Comparison of ENCODE assay signal across 32 cellular contexts in the genomic region with DNA sequence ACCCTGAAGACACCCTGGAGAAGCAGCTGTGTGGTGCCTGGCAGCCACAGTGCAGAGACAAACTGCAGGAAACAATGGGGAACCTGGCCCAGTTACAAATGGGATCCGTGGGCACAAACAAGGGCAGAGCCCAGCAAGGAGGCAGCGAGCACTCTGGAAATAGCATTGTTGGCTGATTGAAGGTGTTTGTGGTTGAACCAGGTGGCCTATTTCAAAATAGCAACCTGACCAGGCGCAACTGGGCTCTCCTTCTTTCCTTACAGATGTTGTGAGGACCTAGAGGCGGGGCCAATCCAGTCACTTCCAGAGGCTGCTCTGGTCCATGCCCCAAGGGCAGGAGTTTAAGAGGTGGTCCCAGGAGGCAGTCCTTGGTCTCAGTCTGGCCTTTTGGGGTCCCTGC. TPM values are rescaled to one million over a fixed set of nuclear protein-coding genes. Genes with fewer than 3 reads are reported as not detected.
A peak's percentile ranks its signal among the peaks of the same experiment; 100 is the strongest.
DNase-seq lines count a peak whose midpoint lies in the region; ATAC-seq and TF ChIP-seq lines count a peak whose summit lies in the region.
"Had no signal": no experiment of that assay in that cellular context is flagged by ENCODE, and none has a peak within 500 bp of the region (broad histone marks: within the 10 kb centered on the region; RNA-seq: fewer than 3 reads in every experiment).

No MANE protein-coding gene starts in this region.

- peaks cover 11% of the 10 kb centered on the region for H3K27me3 Mint-ChIP-seq in GM23338 (ENCODE audit: insufficient read depth, low read depth, poor library complexity)
- H3K27me3 Mint-ChIP-seq: brain; naive thymus-derived CD8-positive, alpha-beta T cell had no signal

- intact Hi-C loops in breast epithelium (cut with DNase I; ENCODE audit: low total_unique reads): no loop called here

- H3K4me1 ChIP-seq in BLaER1 (peaks cover 15% of the 10 kb centered on the region), GM23338 (ENCODE audit: insufficient read depth) (no peaks in the 10 kb centered on the region), breast epithelium (peaks cover 0 to 3% of the 10 kb centered on the region in 2 donors)
- H3K4me1 ChIP-seq: adrenal gland, Peyer's patch, testis had no signal

- H3K36me3 ChIP-seq in BLaER1: no peaks in the 10 kb centered on the region
- no peaks in the 10 kb centered on the region for H3K36me3 ChIP-seq in GM23338 (ENCODE audit: insufficient read depth)
- no peaks in the 10 kb centered on the region for H3K36me3 ChIP-seq in breast epithelium
- H3K36me3 ChIP-seq: adrenal gland, Peyer's patch had no signal

- no peaks in the 10 kb centered on the region for H4K20me1 ChIP-seq in BLaER1
- H4K20me1 ChIP-seq in GM23338 (replicated peaks; ENCODE audit: insufficient read depth): no peaks in the 10 kb centered on the region

- H3K9me3 ChIP-seq in BLaER1 (no peaks in the 10 kb centered on the region), breast epithelium (no peaks in the 10 kb centered on the region)
- H3K9me3 ChIP-seq: adrenal gland, Peyer's patch, testis had no signal

- no peaks in the 10 kb centered on the region; the same call in 2 of the 3 replicates for H3K9me3 Mint-ChIP-seq in GM23338
- H3K9me3 Mint-ChIP-seq: activated T-cell treated with anti-CD3 and anti-CD28 coated beads, Interleukin-2, amount 50 U/mL, for 72 hours; HFFc6; naive thymus-derived CD8-positive, alpha-beta T cell had no signal

- H2AFZ ChIP-seq in GM23338: peak overlapping the region; percentile 63; the same call in 1 of the 2 replicates

- H3K27me3 ChIP-seq in BLaER1: no peaks in the 10 kb centered on the region
- no peaks in the 10 kb centered on the region for H3K27me3 ChIP-seq in GM23338 (ENCODE audit: insufficient read depth)
- H3K27me3 ChIP-seq in breast epithelium: no peaks in the 10 kb centered on the region
- H3K27me3 ChIP-seq: adrenal gland, Peyer's patch, testis had no signal

- no peaks in the 10 kb centered on the region for H3K79me2 ChIP-seq in GM23338 (replicated peaks; ENCODE audit: insufficient read depth)

- no peak for ATAC-seq in GM23338
- no peak for ATAC-seq in HG02623 (IDR thresholded peaks at IDR 0.05; ENCODE audit: unreplicated experiment)
- no peak for ATAC-seq in GM21619 (IDR thresholded peaks at IDR 0.05; ENCODE audit: unreplicated experiment)
- ATAC-seq: activated CD8-positive, alpha-beta memory T cell treated with anti-CD3 and anti-CD28 coated beads, Interleukin-2, amount 10 ng/mL, durations not matched to agents 7 days and 5 days; activated T-cell treated with anti-CD3 and anti-CD28 coated beads, Interleukin-2, amount 50 U/mL, for 72 hours; naive thymus-derived CD8-positive, alpha-beta T cell; stimulated activated naive CD8-positive, alpha-beta T cell treated with anti-CD3 and anti-CD28 coated beads, Interleukin-15, Interleukin-2, amounts not matched to agents 100 U/mL and 50 U/mL, for 24 hours; WTC11 had no signal

- H3K27ac Mint-ChIP-seq in GM23338: no peak overlapping the region
- H3K27ac Mint-ChIP-seq: activated CD8-positive, alpha-beta memory T cell treated with anti-CD3 and anti-CD28 coated beads, Interleukin-2, amount 10 ng/mL, durations not matched to agents 7 days and 5 days; activated T-cell treated with anti-CD3 and anti-CD28 coated beads, Interleukin-2, amount 50 U/mL, for 72 hours; brain; CD4-positive, alpha-beta memory T cell; HFFc6; WTC11 had no signal

- H3K4me1 Mint-ChIP-seq in GM23338: no peaks in the 10 kb centered on the region; the same call in 2 of the 3 replicates
- H3K4me1 Mint-ChIP-seq: activated CD8-positive, alpha-beta memory T cell treated with anti-CD3 and anti-CD28 coated beads, Interleukin-2, amount 10 ng/mL, durations not matched to agents 7 days and 5 days; WTC11 had no signal

- H3K36me3 Mint-ChIP-seq in GM23338 (ENCODE audit: low read depth): no peaks in the 10 kb centered on the region
- H3K36me3 Mint-ChIP-seq: activated CD8-positive, alpha-beta memory T cell treated with anti-CD3 and anti-CD28 coated beads, Interleukin-2, amount 10 ng/mL, durations not matched to agents 7 days and 5 days; brain; CD4-positive, alpha-beta memory T cell; naive thymus-derived CD8-positive, alpha-beta T cell; WTC11 had no signal

- TF ChIP-seq CTCF in GM23338 (conservative IDR thresholded peaks at IDR 0.05; ENCODE audit: low read depth in 2 of 2) (no peak), breast epithelium (IDR thresholded peaks at IDR 0.05) (no peak)

- H3K27ac ChIP-seq in BLaER1 (no peak overlapping the region), GM23338 (ENCODE audit: low read depth) (no peak overlapping the region), breast epithelium (peak overlapping the region; percentile 63 to 66)
- H3K27ac ChIP-seq: adrenal gland, HL-60, Peyer's patch, testis had no signal

- H3F3A ChIP-seq in GM23338 (replicated peaks; ENCODE audit: low read depth): no peaks in the 10 kb centered on the region

- no peak overlapping the region for H3K9ac ChIP-seq in BLaER1

- DNase-seq in GM23338 (ENCODE audit: low spot score): no peak
- DNase-seq in NCI-H345 treated with DMSO at 0.1 percent for 48 hours (lab: John Stamatoyannopoulos, UW; ENCODE audit: unreplicated experiment): peak; percentile 20
- DNase-seq in breast epithelium (ENCODE audit: low spot score in 2 of 2): peak in 1 of 2 donors; percentile 70
- no peak for DNase-seq in Kasumi-1 (lab: John Stamatoyannopoulos, UW)
- DNase-seq in erythroblast (lab: John Stamatoyannopoulos, UW): no peak
- DNase-seq: activated CD4-positive, alpha-beta T cell treated with anti-CD3 and anti-CD28 coated beads, Interleukin-2, amount 50 U/mL, for 1 hour; activated CD8-positive, alpha-beta memory T cell treated with anti-CD3 and anti-CD28 coated beads, Interleukin-2, amount 10 ng/mL, durations not matched to agents 7 days and 5 days; activated naive CD4-positive, alpha-beta T cell; activated T-cell treated with anti-CD3 and anti-CD28 coated beads, Interleukin-2, amount 50 U/mL, for 72 hours; CD4-positive, alpha-beta memory T cell; DMS53; GDM1; HFFc6; Karpas-422; midbrain; NCI-H1048; NCI-H187 treated with DMSO at 0.1 percent for 48 hours; stimulated activated naive CD8-positive, alpha-beta T cell treated with anti-CD3 and anti-CD28 coated beads, Interleukin-15, Interleukin-2, amounts not matched to agents 100 U/mL and 50 U/mL, for 24 hours; testis had no signal

- TF ChIP-seq POLR2A in breast epithelium (IDR thresholded peaks at IDR 0.05) (no peak), erythroblast (IDR thresholded peaks at IDR 0.05; ENCODE audit: low read length) (no peak)

- H3K4me3 Mint-ChIP-seq in GM23338: no peak overlapping the region
- H3K4me3 Mint-ChIP-seq: activated CD8-positive, alpha-beta memory T cell treated with anti-CD3 and anti-CD28 coated beads, Interleukin-2, amount 10 ng/mL, durations not matched to agents 7 days and 5 days; activated T-cell treated with anti-CD3 and anti-CD28 coated beads, Interleukin-2, amount 50 U/mL, for 72 hours; brain; CD4-positive, alpha-beta memory T cell; HFFc6; naive thymus-derived CD8-positive, alpha-beta T cell; WTC11 had no signal

- H3K9me2 ChIP-seq in GM23338 (ENCODE audit: insufficient read depth): no peaks in the 10 kb centered on the region

- H3K4me3 ChIP-seq in BLaER1: no peak overlapping the region
- no peak overlapping the region for H3K4me3 ChIP-seq in GM23338
- no peak overlapping the region for H3K4me3 ChIP-seq in breast epithelium
- H3K4me3 ChIP-seq: adrenal gland, Peyer's patch, testis had no signal

- peak overlapping the region; percentile 31 for H3K4me2 ChIP-seq in BLaER1
- no peak overlapping the region for H3K4me2 ChIP-seq in GM23338

RNA-seq across cellular contexts. Expression of a gene that starts 21.7 kb away (rescaled TPM):
- 11.0 and 13.6 TPM in 2 replicates for total RNA-seq in GM23338 (2014; rRNA removed; shearing (Covaris generic))
- 8.7 and 10.0 TPM in 2 replicates for polyA plus RNA-seq in GM23338 (2016; fragmentation: Nextera tagmentation; extraction: Ambion mirVana)
- total RNA-seq in breast epithelium: 10 to 100 TPM; 15.2 to 18.1 (median 16.1) TPM

RNA-seq across cellular contexts. Expression of a gene that starts 39.3 kb away (rescaled TPM):
- total RNA-seq in GM23338 (2014; rRNA removed; shearing (Covaris generic)): not detected in 2 replicates
- polyA plus RNA-seq in GM23338 (2016; fragmentation: Nextera tagmentation; extraction: Ambion mirVana): 0.05 TPM in 1 of 2 replicates, not detected in the other
- not detected for total RNA-seq in breast epithelium
- total RNA-seq: A172, chondrocyte, HFFc6, NCI-H460, omental fat pad, WTC11 had no signal

Comparison
In these comparisons a context has a peak if more than half of its experiments do, and no peak if none do; other contexts are left out.
1. H3K27ac ChIP-seq: peak in breast epithelium (2 of 2); none in BLaER1 (single experiment) and GM23338 (single experiment).